ENCODE assay signal across 8 cellular contexts in the genomic region with DNA sequence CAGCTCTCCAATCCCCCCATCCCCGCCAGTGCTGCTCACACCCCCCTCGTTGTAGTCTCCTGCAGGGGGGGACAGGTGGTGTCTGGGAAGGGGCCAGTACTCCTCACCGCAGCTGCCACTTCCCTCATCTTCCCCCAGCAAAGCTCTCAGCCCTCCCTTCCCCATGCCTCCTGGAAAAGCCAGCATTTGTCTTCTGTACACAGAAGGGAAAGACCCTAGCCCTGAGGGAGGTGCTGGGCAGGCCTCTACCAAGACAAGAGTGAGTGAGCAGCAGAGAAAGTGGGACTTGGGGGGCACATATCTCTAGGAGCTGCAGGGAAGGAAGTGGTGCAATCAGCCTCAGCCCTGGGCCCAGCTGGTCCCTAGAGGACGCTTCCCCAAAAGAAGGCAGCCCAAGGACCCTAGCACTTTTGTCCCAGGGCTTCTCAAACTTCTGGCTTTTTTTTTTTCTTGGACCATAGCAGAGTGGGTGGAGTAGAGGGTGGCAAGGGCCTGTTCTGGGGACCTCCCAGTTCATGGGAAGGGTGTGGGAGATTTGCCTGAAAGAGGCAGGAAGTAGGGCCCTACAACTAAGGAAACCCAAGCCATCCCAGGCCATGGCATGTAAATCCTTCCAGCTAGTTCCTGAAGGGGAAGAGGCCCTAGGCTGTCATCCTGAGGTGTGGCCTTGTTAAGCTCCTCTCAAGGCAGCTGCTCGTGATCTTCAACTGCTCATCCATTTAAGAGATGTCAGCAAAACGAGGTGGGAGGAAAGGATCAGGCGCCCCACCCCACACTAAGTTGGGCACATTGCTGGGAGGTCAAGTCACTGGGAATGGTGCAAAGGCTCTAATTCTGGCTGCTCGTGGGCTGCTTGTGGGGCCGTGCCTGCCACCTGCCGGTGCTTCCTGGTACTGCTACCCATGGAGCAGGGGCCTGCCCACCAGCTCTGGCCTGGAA. TPM values are rescaled to one million over a fixed set of nuclear protein-coding genes. Genes with fewer than 3 reads are reported as not detected.
DNase-seq lines count a peak whose midpoint lies in the region; ATAC-seq and TF ChIP-seq lines count a peak whose summit lies in the region.

No MANE protein-coding gene starts in this region.

- POLR2A ChIA-PET in T-cell (lab: Charles Lee), result interaction anchor here (0.6 to 1.3 kb wide), 8 partner anchors 8 to 1193 kb away, joined by 3 to 8 read pairs (median 4); no protein-coding TSS in a partner anchor

- peaks cover 20% of the 10 kb centered on the region for H3K36me3 Mint-ChIP-seq in T-cell

- H3K79me2 ChIP-seq in Karpas-422 (ENCODE audit: low read length), result no peaks in the 10 kb centered on the region

- H3K27me3 ChIP-seq in Karpas-422 (ENCODE audit: low read length), result no peaks in the 10 kb centered on the region
- no peaks in the 10 kb centered on the region for H3K27me3 ChIP-seq in adipocyte (replicated peaks; ENCODE audit: control insufficient read depth, insufficient read depth, low read length)
- no peaks in the 10 kb centered on the region for H3K27me3 ChIP-seq in heart right ventricle
- H3K27me3 ChIP-seq in psoas muscle (ENCODE audit: insufficient read depth in 3 of 3, low read length in 2 of 3), result no peaks in the 10 kb centered on the region

- H3K27me3 Mint-ChIP-seq in T-cell, result no peaks in the 10 kb centered on the region

- no peaks in the 10 kb centered on the region for H3K9me2 ChIP-seq in Karpas-422 (replicated peaks; ENCODE audit: insufficient read depth, low read length)

- H3K36me3 ChIP-seq in Karpas-422 (ENCODE audit: insufficient read depth, low read length) (peaks cover 11% of the 10 kb centered on the region), adipocyte (ENCODE audit: control insufficient read depth, insufficient read depth, low read length, severe bottlenecking) (peaks cover 56% of the 10 kb centered on the region), heart right ventricle (peaks cover 0 to 67% (median 21%) of the 10 kb centered on the region in 9 donors), psoas muscle (ENCODE audit: insufficient read depth in 1 of 2, low read depth in 1 of 2) (peaks cover 6 to 60% of the 10 kb centered on the region in 2 donors)

- no peaks in the 10 kb centered on the region for H3K9me3 Mint-ChIP-seq in T-cell

- WGBS in heart right ventricle, 2 donors, result 27 to 28% methylated on average over 10 of the region's 10 CpGs
- WGBS in psoas muscle, 3 donors, result 14 to 20% (median 17%) methylated on average over 9 to 10 of the region's 10 CpGs

- peak; percentile 56 to 84 (median 71) for ATAC-seq in T-cell (replicated peaks in 1 of 4)
- peak; percentile 59 to 84 (median 77) for ATAC-seq in heart right ventricle
- peak; percentile 81 to 86 (median 84) for ATAC-seq in psoas muscle
- ATAC-seq in HG03159 (IDR thresholded peaks at IDR 0.05; ENCODE audit: unreplicated experiment), result no peak
- no peak for ATAC-seq in HG03378 (IDR thresholded peaks at IDR 0.05; ENCODE audit: unreplicated experiment)

- H3K9me3 ChIP-seq in Karpas-422 (ENCODE audit: low read length) (no peaks in the 10 kb centered on the region), adipocyte (ENCODE audit: control insufficient read depth, low read length) (no peaks in the 10 kb centered on the region), heart right ventricle (no peaks in the 10 kb centered on the region), psoas muscle (no peaks in the 10 kb centered on the region)

- CTCF ChIA-PET in T-cell (lab: Charles Lee), result interaction anchor here (0.6 to 3.1 kb wide), 24 partner anchors 8 to 202 kb away, joined by 3 to 35 read pairs (median 6); a partner anchor contains a TSS

- peak; percentile 67 for DNase-seq in G401 (ENCODE audit: low spot score)
- peak; percentile 85 for DNase-seq in Karpas-422
- peak; percentile 31 to 81 (median 70) for DNase-seq in T-cell
- peak; percentile 87 for DNase-seq in adipocyte (ENCODE audit: low read depth)
- peak; percentile 74 to 84 for DNase-seq in heart right ventricle
- DNase-seq in psoas muscle, result peak; percentile 87 to 92

- H3K27ac ChIP-seq in Karpas-422 (ENCODE audit: low read length) (no peak overlapping the region), heart right ventricle (peak overlapping the region; percentile 43 to 79 (median 70)), psoas muscle (peak overlapping the region; percentile 84)

- H3K27ac Mint-ChIP-seq in T-cell, result peak overlapping the region; percentile 84 to 86

- TF ChIP-seq CTCF in heart right ventricle (IDR thresholded peaks at IDR 0.05) (peak in 8 of 9 donors; percentile 93 to 99 (median 98)), psoas muscle (IDR thresholded peaks at IDR 0.05) (peak; percentile 99)

- in situ Hi-C loops in G401 (cut with HindIII; ENCODE audit: low sequenced_read_pairs), result no loop called here

- no peak overlapping the region for H2AFZ ChIP-seq in Karpas-422 (ENCODE audit: low read length)

- no peak overlapping the region for H3K4me3 ChIP-seq in Karpas-422 (ENCODE audit: low read length)
- H3K4me3 ChIP-seq in adipocyte (ENCODE audit: low read length), result peak overlapping the region; percentile 12
- H3K4me3 ChIP-seq in heart right ventricle, result no peak overlapping the region
- H3K4me3 ChIP-seq in psoas muscle, result no peak overlapping the region

- intact Hi-C loops in heart right ventricle (cut with DNase I), result loop anchor here in 8 of 10 donors (1.0 to 5.0 kb wide), 2 partner anchors 32 to 35 kb away; no protein-coding TSS in a partner anchor
- intact Hi-C loops in psoas muscle (cut with DNase I), result loop anchor here (1.0 to 2.0 kb wide), 2 partner anchors 32 kb away; no protein-coding TSS in a partner anchor

- peak overlapping the region in 1 of 3 donors; percentile 15 for H3K4me3 Mint-ChIP-seq in T-cell

- peak overlapping the region; percentile 30; the same call in 1 of the 2 replicates for H3K9ac ChIP-seq in Karpas-422 (ENCODE audit: low read length)
- H3K9ac ChIP-seq in adipocyte (ENCODE audit: low read length), result peak overlapping the region; percentile 75

- H3K4me1 ChIP-seq in Karpas-422 (ENCODE audit: low read length), result peaks cover 9% of the 10 kb centered on the region
- peaks cover 41% of the 10 kb centered on the region for H3K4me1 ChIP-seq in adipocyte (ENCODE audit: control insufficient read depth, insufficient read depth, low read length)
- H3K4me1 ChIP-seq in heart right ventricle, result peaks cover 18 to 42% (median 34%) of the 10 kb centered on the region in 9 donors
- H3K4me1 ChIP-seq in psoas muscle, result peaks cover 33% of the 10 kb centered on the region

- H4K20me1 ChIP-seq in Karpas-422 (ENCODE audit: insufficient read depth, low read depth, low read length), result no peaks in the 10 kb centered on the region

- peaks cover 18 to 28% (median 18%) of the 10 kb centered on the region in 3 donors for H3K4me1 Mint-ChIP-seq in T-cell

- H3K4me2 ChIP-seq in Karpas-422 (ENCODE audit: low read depth, low read length, poor library complexity, severe bottlenecking), result no peak overlapping the region

RNA-seq across cellular contexts. Expression of a gene that starts 12.6 kb away (rescaled TPM):
- 2.6 and 3.3 TPM in 2 replicates for total RNA-seq in G401 (2014; rRNA removed; shearing (Covaris generic))
- 3.8 and 17.7 TPM in 2 replicates for total RNA-seq in Karpas-422 (2014; rRNA removed; shearing (Covaris generic); ENCODE audit: low replicate concordance)
- total RNA-seq in T-cell (100 to 1,000 TPM in 2 of 5 donors, 10 to 100 TPM in 3; 49.5 to 131 (median 53.5) TPM), heart right ventricle (10 to 100 TPM in 1 of 10 donors, 1 to 10 TPM in 9; 2.9 to 10.9 (median 4.9) TPM), psoas muscle (10 to 100 TPM in 3 of 4 donors, 1 to 10 TPM in 1; 1.9 to 30.2 (median 15.6) TPM)
- polyA plus RNA-seq in heart right ventricle (1 to 10 TPM; 4.5 to 5.2 TPM), psoas muscle (10 to 100 TPM in 1 of 3 donors, 1 to 10 TPM in 2; 3.2 to 23.3 (median 3.7) TPM)

RNA-seq across cellular contexts. Expression of a gene that starts 27.6 kb away (rescaled TPM):
- 44.4 and 62.8 TPM in 2 replicates for total RNA-seq in G401 (2014; rRNA removed; shearing (Covaris generic))
- 105 and 126 TPM in 2 replicates for total RNA-seq in Karpas-422 (2014; rRNA removed; shearing (Covaris generic); ENCODE audit: low replicate concordance)
- 10 to 100 TPM; 54.0 to 86.3 (median 84.9) TPM for total RNA-seq in T-cell
- total RNA-seq in heart right ventricle, result 10 to 100 TPM; 27.8 to 59.9 (median 38.0) TPM
- 10 to 100 TPM; 33.8 to 34.0 TPM for polyA plus RNA-seq in heart right ventricle
- total RNA-seq in psoas muscle, result 10 to 100 TPM; 27.2 to 35.5 (median 33.0) TPM
- polyA plus RNA-seq in psoas muscle, result 100 to 1,000 TPM in 1 of 3 donors, 10 to 100 TPM in 2; 33.8 to 109 (median 43.1) TPM

Comparison
In these comparisons a context has a peak if more than half of its experiments do, and no peak if none do; other contexts are left out.
1. ATAC-seq: peak in T-cell (4 of 4), heart right ventricle (8 of 8) and psoas muscle (4 of 4); none in HG03159 (single experiment) and HG03378 (single experiment).
2. Peak in every context shown above with its lines, with median percentiles within 50 percentile points of each other: DNase-seq.